In genomic region chr3:44058022-44058867, GRCh38 we compare ENCODE assay signal across 8 cellular contexts.
DNase-seq lines count a peak whose midpoint lies in the region; ATAC-seq and TF ChIP-seq lines count a peak whose summit lies in the region.

No MANE protein-coding gene starts in this region.

- no peaks in the 10 kb centered on the region for H3K9me2 ChIP-seq in DOHH2 (replicated peaks; ENCODE audit: control insufficient read depth, low read length)

- H4K20me1 ChIP-seq in DOHH2 (ENCODE audit: control insufficient read depth, insufficient read depth, low read depth, low read length): peaks cover 7% of the 10 kb centered on the region; the same call in 1 of the 2 replicates

- H3K36me3 ChIP-seq in DOHH2 (ENCODE audit: control insufficient read depth, low read length) (peaks cover 4% of the 10 kb centered on the region; the same call in 1 of the 2 replicates), suprapubic skin (no peaks in the 10 kb centered on the region)

- H3K4me2 ChIP-seq in DOHH2 (ENCODE audit: low read length): peak overlapping the region; percentile 35

- ATAC-seq in GM19438 (IDR thresholded peaks at IDR 0.05; ENCODE audit: low read depth, unreplicated experiment) (peak; percentile 87), HG03342 (IDR thresholded peaks at IDR 0.05; ENCODE audit: unreplicated experiment) (peak; percentile 89)

- H3K4me3 ChIP-seq in DOHH2 (ENCODE audit: low read length): no peak overlapping the region
- peak overlapping the region in 1 of 2 donors; percentile 28 for H3K4me3 ChIP-seq in foreskin fibroblast (ENCODE audit: low read depth in 1 of 2, low read length in 2 of 2)
- H3K4me3 ChIP-seq in suprapubic skin: no peak overlapping the region

- peaks cover 56% of the 10 kb centered on the region for H3K79me2 ChIP-seq in DOHH2 (ENCODE audit: control insufficient read depth, low read length)

- no peak for TF ChIP-seq EP300 in suprapubic skin (IDR thresholded peaks at IDR 0.05)

- TF ChIP-seq CTCF in DOHH2 (IDR thresholded peaks at IDR 0.05; ENCODE audit: low read depth, low read length, poor library complexity, severe bottlenecking): no peak
- no peak for TF ChIP-seq CTCF in foreskin fibroblast (IDR thresholded peaks at IDR 0.05; ENCODE audit: low read depth, low read length)
- no peak for TF ChIP-seq CTCF in suprapubic skin (IDR thresholded peaks at IDR 0.05)

- H3K4me1 ChIP-seq in DOHH2 (ENCODE audit: control insufficient read depth, low read length): peaks cover 35% of the 10 kb centered on the region
- H3K4me1 ChIP-seq in suprapubic skin: peaks cover 5% of the 10 kb centered on the region

- no peak for TF ChIP-seq POLR2A in suprapubic skin (IDR thresholded peaks at IDR 0.05)

- WGBS in suprapubic skin: 6% methylated on average over 9 of the region's 15 CpGs

- H3K27ac ChIP-seq in DOHH2 (ENCODE audit: low read depth, low read length) (no peak overlapping the region), suprapubic skin (no peak overlapping the region)

- DNase-seq in activated CD4-positive, alpha-beta T cell treated with anti-CD3 and anti-CD28 coated beads for 48 hours: peak; percentile 45
- DNase-seq in foreskin fibroblast (peak; percentile 53 to 83), suprapubic skin (ENCODE audit: low spot score in 2 of 2) (no peak), RKO (ENCODE audit: low spot score) (no peak)
- peak; percentile 35 to 54 for DNase-seq in stimulated activated CD8-positive, alpha-beta memory T cell treated with anti-CD3 and anti-CD28 coated beads, Interleukin-7, amount 100 ng/mL, for 4 hours (ENCODE audit: low read depth in 2 of 2)

- H3K9me3 ChIP-seq in DOHH2 (ENCODE audit: control insufficient read depth, insufficient read depth, low read length): no peaks in the 10 kb centered on the region
- H3K9me3 ChIP-seq in suprapubic skin: no peaks in the 10 kb centered on the region

- H3F3A ChIP-seq in DOHH2 (ENCODE audit: control insufficient read depth, insufficient read depth): no peaks in the 10 kb centered on the region

- H3K27me3 ChIP-seq in DOHH2 (ENCODE audit: control insufficient read depth, low read length): no peaks in the 10 kb centered on the region
- H3K27me3 ChIP-seq in suprapubic skin: peaks cover 44% of the 10 kb centered on the region

Comparison
In these comparisons a context has a peak if more than half of its experiments do, and no peak if none do; other contexts are left out.
1. DNase-seq: peak in activated CD4-positive, alpha-beta T cell treated with anti-CD3 and anti-CD28 coated beads for 48 hours (single experiment), foreskin fibroblast (2 of 2) and stimulated activated CD8-positive, alpha-beta memory T cell treated with anti-CD3 and anti-CD28 coated beads, Interleukin-7, amount 100 ng/mL, for 4 hours (2 of 2); none in suprapubic skin (0 of 2) and RKO (single experiment).